Comparison of ENCODE assay signal across 16 cellular contexts in the genomic region with DNA sequence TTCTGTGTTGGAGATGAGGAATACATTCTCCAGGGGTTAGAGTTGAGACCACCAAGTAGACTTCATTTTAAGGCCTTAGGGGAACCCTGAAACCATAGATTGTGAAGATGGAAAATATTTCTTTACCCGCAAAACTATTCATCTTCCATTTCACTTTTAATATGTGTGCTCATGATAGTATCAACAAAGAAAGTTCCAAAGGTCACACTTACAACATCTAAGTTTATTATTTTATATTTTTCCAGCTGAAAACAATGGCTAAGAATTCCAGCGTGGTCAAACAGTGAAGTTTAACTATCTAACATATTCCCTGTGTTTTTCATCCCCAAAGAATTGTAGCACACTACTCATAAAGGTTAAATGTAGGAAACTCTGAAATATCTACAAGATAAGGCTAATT.
DNase-seq lines count a peak whose midpoint lies in the region; ATAC-seq and TF ChIP-seq lines count a peak whose summit lies in the region.
"Had no signal": no experiment of that assay in that cellular context is flagged by ENCODE, and none has a peak within 500 bp of the region (broad histone marks: within the 10 kb centered on the region; RNA-seq: fewer than 3 reads in every experiment).

No MANE protein-coding gene starts in this region.

- H3K36me3 ChIP-seq in Caco-2 (ENCODE audit: control insufficient read depth, insufficient read depth, low read length): no peaks in the 10 kb centered on the region
- H3K36me3 ChIP-seq in endodermal cell (ENCODE audit: control insufficient read depth, insufficient read depth, low read length): no peaks in the 10 kb centered on the region
- H3K36me3 ChIP-seq: HAP-1 had no signal

- DNase-seq in Caco-2: no peak
- DNase-seq in LoVo (ENCODE audit: low spot score): peak; percentile 23
- no peak for DNase-seq in endodermal cell
- DNase-seq in omental fat pad (ENCODE audit: low spot score): no peak
- no peak for DNase-seq in COLO668 (lab: John Stamatoyannopoulos, UW; ENCODE audit: unreplicated experiment)
- DNase-seq in DMS114 treated with DMSO at 0.1 percent for 48 hours (lab: John Stamatoyannopoulos, UW; ENCODE audit: unreplicated experiment): no peak
- DNase-seq in UCSD-AML1 (lab: John Stamatoyannopoulos, UW; ENCODE audit: unreplicated experiment): no peak
- DNase-seq in NK-92 (lab: John Stamatoyannopoulos, UW; ENCODE audit: unreplicated experiment): no peak
- DNase-seq: CD4-positive, alpha-beta memory T cell; KBM-7; NCI-H1105; NCI-H187; NCI-H446 had no signal

- no peak overlapping the region for H3K4me3 ChIP-seq in Caco-2 (ENCODE audit: low read depth, low read length)
- no peak overlapping the region for H3K4me3 ChIP-seq in endodermal cell (ENCODE audit: low read length)
- H3K4me3 ChIP-seq: HAP-1 had no signal

- H3K27me3 ChIP-seq in Caco-2 (replicated peaks; ENCODE audit: control insufficient read depth, insufficient read depth, low read length): no peaks in the 10 kb centered on the region
- H3K27me3 ChIP-seq in endodermal cell (ENCODE audit: control insufficient read depth, insufficient read depth, low read length, poor library complexity, severe bottlenecking): no peaks in the 10 kb centered on the region

- no peak overlapping the region for H3K4me3 Mint-ChIP-seq in Caco-2 (ENCODE audit: unreplicated experiment)
- no peak overlapping the region for H3K4me3 Mint-ChIP-seq in endodermal cell
- H3K4me3 Mint-ChIP-seq: B cell; CD4-positive, alpha-beta memory T cell had no signal

- H3K9me3 ChIP-seq in Caco-2 (no peaks in the 10 kb centered on the region), endodermal cell (ENCODE audit: control insufficient read depth, low read length) (no peaks in the 10 kb centered on the region)
- H3K9me3 ChIP-seq: HAP-1 had no signal

- no peak overlapping the region for H3K27ac ChIP-seq in endodermal cell (ENCODE audit: low read depth, low read length)

- H3K4me1 Mint-ChIP-seq in Caco-2 (ENCODE audit: low read depth, unreplicated experiment) (peaks cover 12% of the 10 kb centered on the region), endodermal cell (peaks cover 10% of the 10 kb centered on the region)
- H3K4me1 Mint-ChIP-seq: B cell; CD4-positive, alpha-beta memory T cell had no signal

- H3K27ac Mint-ChIP-seq in Caco-2 (ENCODE audit: unreplicated experiment): peak overlapping the region; percentile 42
- peak overlapping the region; percentile 17 for H3K27ac Mint-ChIP-seq in endodermal cell
- H3K27ac Mint-ChIP-seq: B cell; CD4-positive, alpha-beta memory T cell had no signal

- no peaks in the 10 kb centered on the region for H3K27me3 Mint-ChIP-seq in Caco-2 (ENCODE audit: insufficient read depth, unreplicated experiment)
- H3K27me3 Mint-ChIP-seq in endodermal cell (ENCODE audit: insufficient read depth): no peaks in the 10 kb centered on the region
- H3K27me3 Mint-ChIP-seq: B cell; CD4-positive, alpha-beta memory T cell had no signal

- TF ChIP-seq CTCF in Caco-2 (IDR thresholded peaks at IDR 0.05; ENCODE audit: insufficient read depth in 1 of 2, low read depth in 1 of 2, low read length in 1 of 2, severe bottlenecking in 1 of 2, unreplicated experiment in 1 of 2) (no peak), endodermal cell (conservative IDR thresholded peaks at IDR 0.05) (no peak), omental fat pad (IDR thresholded peaks at IDR 0.05) (no peak)

- WGBS in endodermal cell (ENCODE audit: insufficient coverage in 1 of 2, insufficient read length in 1 of 2), 2 experiments: 96% methylated on average over 1 of the region's 2 CpGs; no CpG with 5 or more reads in 1 of the 2 experiments

- peaks cover 4% of the 10 kb centered on the region for H3K36me3 Mint-ChIP-seq in Caco-2 (ENCODE audit: insufficient read depth, unreplicated experiment)
- no peaks in the 10 kb centered on the region for H3K36me3 Mint-ChIP-seq in endodermal cell (ENCODE audit: low read depth)
- H3K36me3 Mint-ChIP-seq: CD4-positive, alpha-beta memory T cell had no signal

- H3K4me1 ChIP-seq in Caco-2 (peaks cover 14% of the 10 kb centered on the region), endodermal cell (ENCODE audit: control insufficient read depth, insufficient read depth, low read length) (peaks cover 4% of the 10 kb centered on the region)
- H3K4me1 ChIP-seq: HAP-1 had no signal

- H3K9me3 Mint-ChIP-seq in Caco-2 (ENCODE audit: unreplicated experiment) (no peaks in the 10 kb centered on the region), endodermal cell (no peaks in the 10 kb centered on the region)

- H3K9ac ChIP-seq in endodermal cell (ENCODE audit: extremely low read depth, low read length, poor library complexity, severe bottlenecking): no peak overlapping the region

- POLR2A ChIA-PET in Caco-2 (lab: Charles Lee): no interaction called here

- intact Hi-C loops in Caco-2 (cut with micrococcal nuclease; ENCODE audit: unreplicated experiment): loop anchor here (10.0 kb wide), 1 partner anchor 218 kb away; a partner anchor contains a TSS

- ATAC-seq in omental fat pad (ENCODE audit: low FRiP score): peak; percentile 34
- ATAC-seq: Right ventricle myocardium inferior had no signal

- CTCF ChIA-PET in Caco-2 (lab: Charles Lee): no interaction called here

- no TSS peak for BruUV-seq in Caco-2 (replicated peaks; lab: Mats Ljungman, UMichigan)
